10 cellular contexts compared by ENCODE assay signal in the genomic region with DNA sequence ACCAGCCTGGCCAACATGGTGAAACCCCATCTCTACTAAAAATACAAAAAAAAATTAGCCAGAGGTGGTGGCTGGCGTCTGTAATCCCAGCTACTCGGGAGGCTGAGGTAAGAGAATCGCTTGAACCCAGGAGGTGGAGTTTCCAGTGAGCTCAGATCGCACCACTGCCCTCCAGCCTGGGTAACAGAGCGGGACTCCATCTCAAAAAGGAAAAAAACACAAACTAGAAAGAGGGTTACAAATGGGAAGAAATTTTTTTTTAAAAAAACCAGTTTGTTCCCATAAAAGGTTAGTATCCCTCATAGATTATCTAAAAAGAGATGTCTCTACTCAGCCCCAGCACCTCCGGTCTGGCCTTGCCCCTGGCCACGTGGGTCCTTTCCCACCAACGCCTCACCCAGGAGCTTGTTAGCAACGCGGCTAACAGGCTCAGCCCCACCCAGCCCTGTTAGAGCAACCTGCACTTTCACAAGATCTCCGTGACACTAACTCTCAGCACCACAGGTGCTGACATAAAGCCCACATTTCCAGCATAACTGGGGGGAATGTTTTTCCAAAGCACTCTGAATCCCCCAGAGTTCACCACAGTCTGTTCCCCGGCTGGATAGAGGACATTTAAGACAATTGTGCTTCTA. TPM values are rescaled to one million over a fixed set of nuclear protein-coding genes. Genes with fewer than 3 reads are reported as not detected.
DNase-seq lines count a peak whose midpoint lies in the region; ATAC-seq, FAIRE-seq and TF ChIP-seq lines count a peak whose summit lies in the region.
"Had no signal": no experiment of that assay in that cellular context is flagged by ENCODE, and none has a peak within 500 bp of the region (broad histone marks: within the 10 kb centered on the region; RNA-seq: fewer than 3 reads in every experiment).

No MANE protein-coding gene starts in this region.

- peak overlapping the region; percentile 29 for H3K27ac Mint-ChIP-seq in stimulated activated effector memory CD8-positive, alpha-beta T cell treated with anti-CD3 and anti-CD28 coated beads, Interleukin-12 subunit alpha, Interleukin-12 subunit beta, amount 100 ng/mL, for 72 hours

- H3K9me3 Mint-ChIP-seq in activated T-cell treated with anti-CD3 and anti-CD28 coated beads, Interleukin-2, amount 50 U/mL, for 4 hours: no peaks in the 10 kb centered on the region
- no peaks in the 10 kb centered on the region for H3K9me3 Mint-ChIP-seq in stimulated activated effector memory CD8-positive, alpha-beta T cell treated with anti-CD3 and anti-CD28 coated beads, Interleukin-12 subunit alpha, Interleukin-12 subunit beta, amount 100 ng/mL, for 72 hours
- H3K9me3 Mint-ChIP-seq: neural crest cell had no signal

- intact Hi-C loops in left cardiac atrium (cut with DNase I): no loop called here
- intact Hi-C loops in heart left ventricle (cut with DNase I): no loop called here

- ATAC-seq in left cardiac atrium: peak in 1 of 2 donors; percentile 86
- no peak for ATAC-seq in heart left ventricle
- peak; percentile 50 to 53 for ATAC-seq in activated T-cell treated with anti-CD3 and anti-CD28 coated beads, Interleukin-2, amount 50 U/mL, for 4 hours
- peak; percentile 76 for ATAC-seq in stimulated activated effector memory CD8-positive, alpha-beta T cell treated with anti-CD3 and anti-CD28 coated beads, Interleukin-12 subunit alpha, Interleukin-12 subunit beta, amount 100 ng/mL, for 72 hours

- H3K4me1 Mint-ChIP-seq in activated T-cell treated with anti-CD3 and anti-CD28 coated beads, Interleukin-2, amount 50 U/mL, for 4 hours (ENCODE audit: low read depth): peaks cover 14% of the 10 kb centered on the region
- H3K4me1 Mint-ChIP-seq in stimulated activated effector memory CD8-positive, alpha-beta T cell treated with anti-CD3 and anti-CD28 coated beads, Interleukin-12 subunit alpha, Interleukin-12 subunit beta, amount 100 ng/mL, for 72 hours: peaks cover 25% of the 10 kb centered on the region
- H3K4me1 Mint-ChIP-seq: neural crest cell had no signal

- H3K27me3 Mint-ChIP-seq in activated T-cell treated with anti-CD3 and anti-CD28 coated beads, Interleukin-2, amount 50 U/mL, for 4 hours (ENCODE audit: low read depth): peaks cover 37% of the 10 kb centered on the region

- peaks cover 0 to 42% (median 22%) of the 10 kb centered on the region in 9 donors for H3K27me3 ChIP-seq in heart left ventricle

- no peak overlapping the region for H3K27ac ChIP-seq in heart left ventricle

- DNase-seq in left cardiac atrium (peak; percentile 43), heart left ventricle (no peak), iPS-NIHi11 (ENCODE audit: low spot score) (peak; percentile 60), CD1c-positive myeloid dendritic cell (ENCODE audit: extremely low spot score) (no peak), cortex of kidney (lab: John Stamatoyannopoulos, UW) (no peak), HTR-8/SVneo (ENCODE audit: insufficient read length, low spot score) (no peak)
- peak; percentile 24 for DNase-seq in activated T-cell treated with anti-CD3 and anti-CD28 coated beads, Interleukin-2, amount 50 U/mL, for 4 hours
- DNase-seq in stimulated activated effector memory CD8-positive, alpha-beta T cell treated with anti-CD3 and anti-CD28 coated beads, Interleukin-12 subunit alpha, Interleukin-12 subunit beta, amount 100 ng/mL, for 72 hours (ENCODE audit: low spot score in 2 of 2): peak in 1 of 2 donors; percentile 53
- DNase-seq: DND-41 had no signal

- FAIRE-seq in HTR-8/SVneo (lab: Jason Lieb, UNC): no peak

- TF ChIP-seq POLR2A in heart left ventricle (IDR thresholded peaks at IDR 0.05): no peak

- TF ChIP-seq CTCF in heart left ventricle (IDR thresholded peaks at IDR 0.05): no peak

- no peaks in the 10 kb centered on the region for H3K36me3 Mint-ChIP-seq in activated T-cell treated with anti-CD3 and anti-CD28 coated beads, Interleukin-2, amount 50 U/mL, for 4 hours (ENCODE audit: insufficient read depth)
- H3K36me3 Mint-ChIP-seq in stimulated activated effector memory CD8-positive, alpha-beta T cell treated with anti-CD3 and anti-CD28 coated beads, Interleukin-12 subunit alpha, Interleukin-12 subunit beta, amount 100 ng/mL, for 72 hours: no peaks in the 10 kb centered on the region

- H3K9me3 ChIP-seq in heart left ventricle: no peaks in the 10 kb centered on the region

- H3K4me1 ChIP-seq in heart left ventricle: peaks cover 0 to 19% (median 8%) of the 10 kb centered on the region in 12 donors

- WGBS in heart left ventricle, 4 donors: 28 to 50% (median 32%) methylated on average over 12 of the region's 12 CpGs

- no peak overlapping the region for H3K4me3 Mint-ChIP-seq in activated T-cell treated with anti-CD3 and anti-CD28 coated beads, Interleukin-2, amount 50 U/mL, for 4 hours
- H3K4me3 Mint-ChIP-seq in stimulated activated effector memory CD8-positive, alpha-beta T cell treated with anti-CD3 and anti-CD28 coated beads, Interleukin-12 subunit alpha, Interleukin-12 subunit beta, amount 100 ng/mL, for 72 hours: peak overlapping the region; percentile 74
- H3K4me3 Mint-ChIP-seq: neural crest cell had no signal

- H3K4me3 ChIP-seq in heart left ventricle: peak overlapping the region in 5 of 12 donors; percentile 46 to 57 (median 51)

- no peaks in the 10 kb centered on the region for H3K36me3 ChIP-seq in heart left ventricle

RNA-seq across cellular contexts. Expression of gene DMKN, which starts 4.3 kb away (rescaled TPM):
- total RNA-seq in left cardiac atrium (1 to 10 TPM; 7.5 to 7.6 TPM), heart left ventricle (10 to 100 TPM in 7 of 9 donors, 1 to 10 TPM in 2; 7.8 to 26.9 (median 12.1) TPM)
- polyA plus RNA-seq in heart left ventricle: 10 to 100 TPM; 18.2 to 38.8 TPM
- 1 to 10 TPM in 1 of 3 donors, under 1 TPM in 2; 0.49 to 1.3 (median 0.95) TPM for total RNA-seq in activated T-cell treated with anti-CD3 and anti-CD28 coated beads, Interleukin-2, amount 50 U/mL, for 4 hours
- total RNA-seq: neural crest cell had no signal

RNA-seq across cellular contexts. Expression of gene KRTDAP, which starts 18.9 kb away (rescaled TPM):
- total RNA-seq in left cardiac atrium (not detected), heart left ventricle (not detected)
- polyA plus RNA-seq in heart left ventricle: not detected
- total RNA-seq in activated T-cell treated with anti-CD3 and anti-CD28 coated beads, Interleukin-2, amount 50 U/mL, for 4 hours: not detected
- total RNA-seq: neural crest cell had no signal

RNA-seq across cellular contexts. Expression of gene SBSN, which starts 19.0 kb away (rescaled TPM):
- total RNA-seq in left cardiac atrium (not detected), heart left ventricle (not detected)
- not detected for polyA plus RNA-seq in heart left ventricle
- total RNA-seq in activated T-cell treated with anti-CD3 and anti-CD28 coated beads, Interleukin-2, amount 50 U/mL, for 4 hours: not detected

RNA-seq across cellular contexts. Expression of gene GAPDHS, which starts 24.1 kb away (rescaled TPM):
- total RNA-seq in left cardiac atrium (not detected), heart left ventricle (not detected)
- not detected for polyA plus RNA-seq in heart left ventricle
- not detected for total RNA-seq in activated T-cell treated with anti-CD3 and anti-CD28 coated beads, Interleukin-2, amount 50 U/mL, for 4 hours
- total RNA-seq: neural crest cell had no signal

RNA-seq across cellular contexts. Expression of gene TMEM147, which starts 36.3 kb away (rescaled TPM):
- 10 to 100 TPM; 78.1 to 87.5 TPM for total RNA-seq in left cardiac atrium
- 100 to 1,000 TPM in 3 of 9 donors, 10 to 100 TPM in 6; 68.9 to 121 (median 81.6) TPM for total RNA-seq in heart left ventricle
- 100 to 1,000 TPM; 103 to 191 TPM for polyA plus RNA-seq in heart left ventricle
- total RNA-seq in activated T-cell treated with anti-CD3 and anti-CD28 coated beads, Interleukin-2, amount 50 U/mL, for 4 hours: 100 to 1,000 TPM; 111 to 148 (median 115) TPM

Comparison
In these comparisons a context has a peak if more than half of its experiments do, and no peak if none do; other contexts are left out.
1. DNase-seq: peak in left cardiac atrium (single experiment), activated T-cell treated with anti-CD3 and anti-CD28 coated beads, Interleukin-2, amount 50 U/mL, for 4 hours (single experiment) and iPS-NIHi11 (single experiment); none in heart left ventricle (0 of 5), CD1c-positive myeloid dendritic cell (single experiment), cortex of kidney (single experiment) and HTR-8/SVneo (single experiment).
2. ATAC-seq: peak in activated T-cell treated with anti-CD3 and anti-CD28 coated beads, Interleukin-2, amount 50 U/mL, for 4 hours (2 of 2) and stimulated activated effector memory CD8-positive, alpha-beta T cell treated with anti-CD3 and anti-CD28 coated beads, Interleukin-12 subunit alpha, Interleukin-12 subunit beta, amount 100 ng/mL, for 72 hours (single experiment); none in heart left ventricle (0 of 4).